18 cellular contexts compared by ENCODE assay signal in genomic region chr3:37751537-37751936, GRCh38.
DNase-seq lines count a peak whose midpoint lies in the region; ATAC-seq and TF ChIP-seq lines count a peak whose summit lies in the region.
"Had no signal": no experiment of that assay in that cellular context is flagged by ENCODE, and none has a peak within 500 bp of the region (broad histone marks: within the 10 kb centered on the region; RNA-seq: fewer than 3 reads in every experiment).

No MANE protein-coding gene starts in this region.

- no peak overlapping the region for H2AK5ac ChIP-seq in mesendoderm (ENCODE audit: low read length)

- H3K36me3 ChIP-seq in thyroid gland (peaks cover 3 to 7% of the 10 kb centered on the region in 2 donors), mesendoderm (ENCODE audit: control insufficient read depth, insufficient read depth, low read length) (no peaks in the 10 kb centered on the region)

- no peak for TF ChIP-seq POLR2A in thyroid gland (IDR thresholded peaks at IDR 0.05)

- no peak overlapping the region for H3K4me3 Mint-ChIP-seq in nephron
- H3K4me3 Mint-ChIP-seq in activated CD4-positive, alpha-beta T cell treated with anti-CD3 and anti-CD28 coated beads for 36 hours: no peak overlapping the region
- H3K4me3 Mint-ChIP-seq: CD4-positive, CD25-positive, alpha-beta regulatory T cell; CD8-positive, alpha-beta memory T cell; HFFc6 had no signal

- H3K36me3 Mint-ChIP-seq in nephron (ENCODE audit: low read depth): peaks cover 64% of the 10 kb centered on the region
- H3K36me3 Mint-ChIP-seq in activated CD4-positive, alpha-beta T cell treated with anti-CD3 and anti-CD28 coated beads for 36 hours (ENCODE audit: low read depth): no peaks in the 10 kb centered on the region
- H3K36me3 Mint-ChIP-seq: CD4-positive, CD25-positive, alpha-beta regulatory T cell had no signal

- intact Hi-C loops in left ventricle myocardium superior (cut with micrococcal nuclease) (no loop called here), cardiac septum (cut with DNase I) (no loop called here), thyroid gland (cut with DNase I) (no loop called here)
- intact Hi-C loops in activated CD4-positive, alpha-beta T cell treated with anti-CD3 and anti-CD28 coated beads for 36 hours (cut with DNase I, micrococcal nuclease): no loop called here

- POLR2A ChIA-PET in activated CD4-positive, alpha-beta T cell treated with anti-CD3 and anti-CD28 coated beads for 36 hours (lab: Charles Lee): no interaction called here

- no peak overlapping the region for H2BK5ac ChIP-seq in mesendoderm (ENCODE audit: low read length)

- H3K23ac ChIP-seq in mesendoderm (ENCODE audit: low read length): no peak overlapping the region

- H3K79me1 ChIP-seq in mesendoderm (ENCODE audit: low read length): no peaks in the 10 kb centered on the region

- H3K27ac ChIP-seq in thyroid gland (peak overlapping the region; percentile 92 to 96 (median 93)), mesendoderm (ENCODE audit: low read depth, low read length) (no peak overlapping the region)
- H3K27ac ChIP-seq: HL-60 had no signal

- no peak overlapping the region for H3K56ac ChIP-seq in mesendoderm (ENCODE audit: low read length)

- no peak overlapping the region for H4K8ac ChIP-seq in mesendoderm (ENCODE audit: low read depth, low read length)

- no peak overlapping the region for H4K5ac ChIP-seq in mesendoderm (ENCODE audit: low read length)

- H3K4me1 Mint-ChIP-seq in nephron: peaks cover 22% of the 10 kb centered on the region
- no peaks in the 10 kb centered on the region for H3K4me1 Mint-ChIP-seq in activated CD4-positive, alpha-beta T cell treated with anti-CD3 and anti-CD28 coated beads for 36 hours
- H3K4me1 Mint-ChIP-seq: CD4-positive, CD25-positive, alpha-beta regulatory T cell; CD8-positive, alpha-beta memory T cell had no signal

- H3K4me2 ChIP-seq in mesendoderm (ENCODE audit: low read length): no peak overlapping the region

- peak overlapping the region; percentile 18 to 92 (median 37) for H3K27ac Mint-ChIP-seq in nephron
- H3K27ac Mint-ChIP-seq in activated CD4-positive, alpha-beta T cell treated with anti-CD3 and anti-CD28 coated beads for 36 hours: no peak overlapping the region
- H3K27ac Mint-ChIP-seq: CD4-positive, CD25-positive, alpha-beta regulatory T cell; CD8-positive, alpha-beta memory T cell; HFFc6 had no signal

- H3K4ac ChIP-seq in mesendoderm (ENCODE audit: low read depth, low read length): no peak overlapping the region

- H3K9ac ChIP-seq in mesendoderm (ENCODE audit: low read length): no peak overlapping the region

- H3K27me3 Mint-ChIP-seq in nephron (ENCODE audit: low read depth): no peaks in the 10 kb centered on the region
- peaks cover 13% of the 10 kb centered on the region for H3K27me3 Mint-ChIP-seq in activated CD4-positive, alpha-beta T cell treated with anti-CD3 and anti-CD28 coated beads for 36 hours

- ATAC-seq in left ventricle myocardium superior: peak; percentile 50
- no peak for ATAC-seq in activated CD4-positive, alpha-beta T cell treated with anti-CD3 and anti-CD28 coated beads for 36 hours

- no peak overlapping the region for H3K18ac ChIP-seq in mesendoderm (ENCODE audit: low read length)

- no peak overlapping the region for H2BK120ac ChIP-seq in mesendoderm (ENCODE audit: low read depth, low read length)

- TF ChIP-seq CTCF in nephron (IDR thresholded peaks at IDR 0.05; ENCODE audit: unreplicated experiment in 3 of 3): no peak
- TF ChIP-seq CTCF in thyroid gland (IDR thresholded peaks at IDR 0.05): no peak

- WGBS in thyroid gland, 2 donors: 30 to 47% methylated on average over 3 of the region's 3 CpGs
- no CpG with 5 or more reads among the region's 3 CpGs for WGBS in mesendoderm (ENCODE audit: extremely low coverage, insufficient coverage, low lambda C conversion rate)

- CTCF ChIA-PET in activated CD4-positive, alpha-beta T cell treated with anti-CD3 and anti-CD28 coated beads for 36 hours (lab: Charles Lee): interaction anchor here (0.6 kb wide), 1 partner anchor 247 kb away, joined by 3 read pairs; no protein-coding TSS in a partner anchor

- DNase-seq in left ventricle myocardium superior (no peak), cardiac septum (ENCODE audit: low spot score) (no peak), thyroid gland (peak; percentile 92 to 93), activated T-cell treated with anti-CD3 and anti-CD28 coated beads for 4 hours (no peak), mesendoderm (no peak)
- no peak for DNase-seq in activated CD4-positive, alpha-beta T cell treated with anti-CD3 and anti-CD28 coated beads for 36 hours
- DNase-seq: 8988T; C1 segment of cervical spinal cord; CD4-positive, CD25-positive, alpha-beta regulatory T cell; CD8-positive, alpha-beta memory T cell; COR-L47; DMS 273 treated with DMSO at 0.1 percent for 48 hours; GDM1; GOT3; H7; HFFc6 had no signal

- H3K4me1 ChIP-seq in thyroid gland (peaks cover 38 to 46% of the 10 kb centered on the region in 2 donors), mesendoderm (ENCODE audit: control insufficient read depth, low read depth, low read length) (no peaks in the 10 kb centered on the region)

- no peaks in the 10 kb centered on the region for H3K27me3 ChIP-seq in thyroid gland
- no peaks in the 10 kb centered on the region for H3K27me3 ChIP-seq in mesendoderm (ENCODE audit: insufficient read depth, low read length, poor library complexity)

- peaks cover 5% of the 10 kb centered on the region for H3K9me3 Mint-ChIP-seq in nephron
- H3K9me3 Mint-ChIP-seq in activated CD4-positive, alpha-beta T cell treated with anti-CD3 and anti-CD28 coated beads for 36 hours (ENCODE audit: low read depth): no peaks in the 10 kb centered on the region
- H3K9me3 Mint-ChIP-seq: HFFc6 had no signal

- H3K9me3 ChIP-seq in thyroid gland: no peaks in the 10 kb centered on the region

- H3K4me3 ChIP-seq in thyroid gland (replicated peaks in 1 of 3) (no peak overlapping the region), mesendoderm (ENCODE audit: low read length) (no peak overlapping the region)

- no peak overlapping the region for H2BK15ac ChIP-seq in mesendoderm (replicated peaks; ENCODE audit: low read depth)

- no peaks in the 10 kb centered on the region for H3K79me2 ChIP-seq in mesendoderm (ENCODE audit: control insufficient read depth, insufficient read depth, low read length)

Comparison
In these comparisons a context has a peak if more than half of its experiments do, and no peak if none do; other contexts are left out.
1. DNase-seq: peak in thyroid gland (2 of 2); none in left ventricle myocardium superior (single experiment), cardiac septum (single experiment), activated T-cell treated with anti-CD3 and anti-CD28 coated beads for 4 hours (single experiment), mesendoderm (single experiment) and activated CD4-positive, alpha-beta T cell treated with anti-CD3 and anti-CD28 coated beads for 36 hours (single experiment).